Comparison of ENCODE assay signal across 1 cellular context in genomic region chr14:74882103-74882920, GRCh38.
A peak's percentile ranks its signal among the peaks of the same experiment; 100 is the strongest.
TF ChIP-seq lines count a peak whose summit lies in the region.

No MANE protein-coding gene starts in this region.

TF ChIP-seq in H1, 55 proteins besides CTCF, POLR2A, EP300 and RAD21:
- TF ChIP-seq E2F6 (IDR thresholded peaks at IDR 0.05): no peak
- no peak for TF ChIP-seq BRCA1 (IDR thresholded peaks at IDR 0.05; ENCODE audit: low read depth, low read length)
- no peak for TF ChIP-seq CTBP2 (IDR thresholded peaks at IDR 0.05; ENCODE audit: borderline replicate concordance, insufficient read depth, insufficient read length, low read length)
- TF ChIP-seq SIN3A (conservative IDR thresholded peaks at IDR 0.05 in 1 of 2, IDR thresholded peaks at IDR 0.05 in 1 of 2; ENCODE audit: low read depth in 1 of 2, low read length in 2 of 2): no peak
- peak; percentile 19; the same call in 1 of the 2 replicates for TF ChIP-seq PHF8 (conservative IDR thresholded peaks at IDR 0.05; ENCODE audit: low read depth, low read length)
- TF ChIP-seq RNF2 (IDR thresholded peaks at IDR 0.05; ENCODE audit: borderline replicate concordance, low read depth, low read length, missing control alignments, poor library complexity, severe bottlenecking): no peak
- TF ChIP-seq KDM1A (IDR thresholded peaks at IDR 0.05; ENCODE audit: borderline replicate concordance, low read length): no peak
- TF ChIP-seq POLR2AphosphoS5 (IDR thresholded peaks at IDR 0.05; ENCODE audit: low read depth, low read length): no peak
- 0 out of 2 replicates have a peak, but pooled peaks have one; percentile 1 for TF ChIP-seq KDM5A (IDR thresholded peaks at IDR 0.05; ENCODE audit: low read length)
- no peak for TF ChIP-seq USF2 (IDR thresholded peaks at IDR 0.05; ENCODE audit: low read length)
- TF ChIP-seq SIX5 (IDR thresholded peaks at IDR 0.05; ENCODE audit: low read depth, low read length): no peak
- TF ChIP-seq RBBP5 (IDR thresholded peaks at IDR 0.05; ENCODE audit: borderline replicate concordance, low read depth, low read length): 0 out of 2 replicates have a peak, but pooled peaks have one; percentile 20
- TF ChIP-seq JUND (IDR thresholded peaks at IDR 0.05; ENCODE audit: low read length): no peak
- no peak for TF ChIP-seq SP1 (IDR thresholded peaks at IDR 0.05; ENCODE audit: low read depth, low read length)
- no peak for TF ChIP-seq CHD7 (IDR thresholded peaks at IDR 0.05; ENCODE audit: insufficient replicate concordance, low read length)
- no peak for TF ChIP-seq HDAC6 (IDR thresholded peaks at IDR 0.05; ENCODE audit: low read depth, low read length)
- no peak for TF ChIP-seq EGR1 (IDR thresholded peaks at IDR 0.05; ENCODE audit: borderline replicate concordance, low read depth, low read length)
- TF ChIP-seq BCL11A (IDR thresholded peaks at IDR 0.05; ENCODE audit: low read depth in 2 of 2, low read length in 2 of 2): no peak
- TF ChIP-seq ZNF274 (IDR thresholded peaks at IDR 0.05; ENCODE audit: borderline replicate concordance, extremely low read depth, low read length): no peak
- TF ChIP-seq TBP (IDR thresholded peaks at IDR 0.05; ENCODE audit: low read depth, low read length): no peak
- no peak for TF ChIP-seq POU5F1 (IDR thresholded peaks at IDR 0.05; ENCODE audit: low read depth, low read length)
- no peak for TF ChIP-seq SAP30 (IDR thresholded peaks at IDR 0.05; ENCODE audit: insufficient read depth, insufficient replicate concordance, low read length)
- TF ChIP-seq GTF2F1 (IDR thresholded peaks at IDR 0.05; ENCODE audit: borderline replicate concordance, low read depth, low read length): no peak
- TF ChIP-seq SUZ12 (IDR thresholded peaks at IDR 0.05; ENCODE audit: low read length): no peak
- TF ChIP-seq HDAC2 (IDR thresholded peaks at IDR 0.05; ENCODE audit: borderline replicate concordance in 1 of 2, low read depth in 2 of 2, low read length in 2 of 2): no peak
- TF ChIP-seq ASH2L (IDR thresholded peaks at IDR 0.05; ENCODE audit: low read length): peak; percentile 9
- no peak for TF ChIP-seq SRF (IDR thresholded peaks at IDR 0.05; ENCODE audit: low read depth, low read length)
- TF ChIP-seq MAFK (IDR thresholded peaks at IDR 0.05; ENCODE audit: low read depth, low read length): no peak
- TF ChIP-seq TAF1 (IDR thresholded peaks at IDR 0.05; ENCODE audit: low read depth, low read length): no peak; the same call in 1 of the 2 replicates
- no peak for TF ChIP-seq MAX (IDR thresholded peaks at IDR 0.05)
- no peak for TF ChIP-seq CREB1 (IDR thresholded peaks at IDR 0.05)
- TF ChIP-seq TCF12 (IDR thresholded peaks at IDR 0.05; ENCODE audit: low read depth, low read length): no peak
- TF ChIP-seq CBX8 (IDR thresholded peaks at IDR 0.05; ENCODE audit: borderline replicate concordance, low read depth, low read length): no peak
- TF ChIP-seq KDM4A (IDR thresholded peaks at IDR 0.05; ENCODE audit: low read depth, low read length, severe bottlenecking): no peak
- TF ChIP-seq NANOG (IDR thresholded peaks at IDR 0.05; ENCODE audit: insufficient read depth, low read depth, low read length, poor library complexity, severe bottlenecking): no peak
